8 cellular contexts compared by ENCODE assay signal in the genomic region with DNA sequence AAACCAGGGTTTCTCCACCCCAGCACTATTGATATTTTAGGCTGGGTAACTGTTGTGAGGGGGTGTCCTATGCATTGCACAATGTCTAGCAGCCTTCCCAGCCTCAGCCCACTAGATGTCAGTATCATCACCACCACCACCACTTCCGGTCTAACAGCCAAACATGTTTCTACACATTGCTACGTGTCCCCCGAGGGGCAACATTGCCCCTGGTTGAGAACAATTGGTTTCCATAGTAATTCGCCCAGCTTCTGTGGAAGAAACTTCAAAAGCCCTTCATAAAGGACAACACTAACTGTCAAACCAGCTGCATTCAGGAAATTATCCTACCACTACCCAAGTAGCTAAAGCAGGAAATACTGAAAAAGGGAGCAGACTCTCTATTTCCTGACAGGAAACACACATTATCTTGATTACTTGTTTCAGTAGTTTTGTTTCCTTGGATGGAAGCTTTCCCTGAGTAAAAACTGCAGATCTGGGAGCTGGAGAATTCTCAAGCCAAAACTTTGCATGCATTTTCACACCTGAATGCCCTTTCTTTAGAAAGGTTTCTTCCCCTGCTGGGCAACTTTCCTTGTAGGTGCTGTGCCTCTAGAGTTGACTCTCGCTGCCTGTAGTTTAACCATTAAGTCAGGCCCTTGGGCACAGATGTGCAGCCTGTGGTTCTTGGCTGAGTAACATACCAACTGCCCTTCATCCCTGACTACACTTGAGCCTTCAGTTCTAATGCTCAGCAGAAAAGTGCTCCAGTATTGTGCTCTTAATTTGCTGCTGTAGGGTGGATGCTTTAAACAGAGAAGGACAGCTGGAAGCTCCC. TPM values are rescaled to one million over a fixed set of nuclear protein-coding genes. Genes with fewer than 3 reads are reported as not detected.
DNase-seq lines count a peak whose midpoint lies in the region; ATAC-seq and TF ChIP-seq lines count a peak whose summit lies in the region.

No MANE protein-coding gene starts in this region.

- no peak overlapping the region for H2AFZ ChIP-seq in neural cell (ENCODE audit: low read depth, low read length)

- no peak overlapping the region for H3K27ac ChIP-seq in neural cell (ENCODE audit: low read length)
- H3K27ac ChIP-seq in thymus (ENCODE audit: low read depth), result no peak overlapping the region

- H3K27me3 ChIP-seq in neural cell (ENCODE audit: insufficient read depth, low read depth, low read length), result no peaks in the 10 kb centered on the region
- no peaks in the 10 kb centered on the region for H3K27me3 ChIP-seq in thymus (ENCODE audit: control insufficient read depth, insufficient read depth)

- no peaks in the 10 kb centered on the region for H4K20me1 ChIP-seq in neural cell (ENCODE audit: insufficient read depth)

- no peaks in the 10 kb centered on the region for H3K36me3 Mint-ChIP-seq in activated CD4-positive, alpha-beta T cell treated with anti-CD3 and anti-CD28 coated beads, Interleukin-2, amount 10 ng/mL, durations not matched to agents 24 days and 14 days (ENCODE audit: low read depth)
- H3K36me3 Mint-ChIP-seq in effector memory CD8-positive, alpha-beta T cell (ENCODE audit: insufficient read depth), result no peaks in the 10 kb centered on the region

- no peak for TF ChIP-seq EP300 in neural cell (conservative IDR thresholded peaks at IDR 0.05; ENCODE audit: poor library complexity, severe bottlenecking)

- no peaks in the 10 kb centered on the region for H3K79me2 ChIP-seq in neural cell (replicated peaks; ENCODE audit: insufficient read depth, low read length)

- H3K4me1 Mint-ChIP-seq in activated CD4-positive, alpha-beta T cell treated with anti-CD3 and anti-CD28 coated beads, Interleukin-2, amount 10 ng/mL, durations not matched to agents 24 days and 14 days, result peaks cover 7% of the 10 kb centered on the region
- peaks cover 4 to 5% of the 10 kb centered on the region in 2 donors for H3K4me1 Mint-ChIP-seq in effector memory CD8-positive, alpha-beta T cell (ENCODE audit: low read depth in 2 of 2)

- no peak overlapping the region for H3K4me2 ChIP-seq in neural cell (ENCODE audit: low read length)

- no peaks in the 10 kb centered on the region for H3K9me2 ChIP-seq in neural cell (ENCODE audit: insufficient read depth, low read length)

- peak; percentile 99 for ATAC-seq in HG02642 (IDR thresholded peaks at IDR 0.05; ENCODE audit: poor library complexity, unreplicated experiment)
- peak; percentile 92 for ATAC-seq in effector memory CD8-positive, alpha-beta T cell (replicated peaks)

- H3K4me3 Mint-ChIP-seq in activated CD4-positive, alpha-beta T cell treated with anti-CD3 and anti-CD28 coated beads, Interleukin-2, amount 10 ng/mL, durations not matched to agents 24 days and 14 days, result peak overlapping the region; percentile 53
- H3K4me3 Mint-ChIP-seq in effector memory CD8-positive, alpha-beta T cell, result peak overlapping the region; percentile 49 to 75

- DNase-seq in NK-92 treated with Interleukin-12 subunit alpha and Interleukin-12 subunit beta, amount 100 ng/mL, for 24 hours (lab: John Stamatoyannopoulos, UW), result peak; percentile 59
- DNase-seq in NK-92 (lab: John Stamatoyannopoulos, UW; ENCODE audit: unreplicated experiment), result no peak
- DNase-seq in NAMALWA (ENCODE audit: low spot score), result peak; percentile 88
- peak; percentile 86 for DNase-seq in activated CD4-positive, alpha-beta T cell treated with anti-CD3 and anti-CD28 coated beads, Interleukin-2, amount 10 ng/mL, durations not matched to agents 24 days and 14 days
- peak; percentile 21 to 52 (median 27) for DNase-seq in effector memory CD8-positive, alpha-beta T cell

- TF ChIP-seq CTCF in neural cell (IDR thresholded peaks at IDR 0.05; ENCODE audit: poor library complexity, severe bottlenecking), result peak; percentile 71

- H3K9me3 ChIP-seq in neural cell (ENCODE audit: low read length), result no peaks in the 10 kb centered on the region
- H3K9me3 ChIP-seq in thymus (ENCODE audit: control insufficient read depth), result no peaks in the 10 kb centered on the region

- H3K4me3 ChIP-seq in neural cell (ENCODE audit: low read length) (no peak overlapping the region), thymus (ENCODE audit: low read length) (peak overlapping the region; percentile 19)

- peaks cover 13% of the 10 kb centered on the region for H3K27me3 Mint-ChIP-seq in activated CD4-positive, alpha-beta T cell treated with anti-CD3 and anti-CD28 coated beads, Interleukin-2, amount 10 ng/mL, durations not matched to agents 24 days and 14 days
- H3K27me3 Mint-ChIP-seq in effector memory CD8-positive, alpha-beta T cell, result peaks cover 3 to 7% of the 10 kb centered on the region in 2 donors

- no peaks in the 10 kb centered on the region for H3K4me1 ChIP-seq in thymus (ENCODE audit: control insufficient read depth, insufficient read depth, low read length)

- no peak overlapping the region for H3K9ac ChIP-seq in neural cell (ENCODE audit: low read length)

- H3K36me3 ChIP-seq in neural cell (ENCODE audit: insufficient read depth, low read length) (no peaks in the 10 kb centered on the region), thymus (ENCODE audit: control insufficient read depth, insufficient read depth) (no peaks in the 10 kb centered on the region)

- no peaks in the 10 kb centered on the region for H3F3A ChIP-seq in neural cell (ENCODE audit: insufficient read depth, low read length, poor library complexity, severe bottlenecking)

- intact Hi-C loops in activated CD4-positive, alpha-beta T cell treated with anti-CD3 and anti-CD28 coated beads, Interleukin-2, amount 10 ng/mL, durations not matched to agents 24 days and 14 days (cut with micrococcal nuclease), result loop anchor here (1.0 to 10.0 kb wide), 4 partner anchors 99 to 601 kb away; no protein-coding TSS in a partner anchor

- H3K27ac Mint-ChIP-seq in activated CD4-positive, alpha-beta T cell treated with anti-CD3 and anti-CD28 coated beads, Interleukin-2, amount 10 ng/mL, durations not matched to agents 24 days and 14 days, result peak overlapping the region; percentile 72
- peak overlapping the region in 1 of 2 donors; percentile 5 for H3K27ac Mint-ChIP-seq in effector memory CD8-positive, alpha-beta T cell

- 21% methylated on average over 5 of the region's 5 CpGs for WGBS in thymus

- no peaks in the 10 kb centered on the region for H3K9me3 Mint-ChIP-seq in activated CD4-positive, alpha-beta T cell treated with anti-CD3 and anti-CD28 coated beads, Interleukin-2, amount 10 ng/mL, durations not matched to agents 24 days and 14 days
- H3K9me3 Mint-ChIP-seq in effector memory CD8-positive, alpha-beta T cell, result no peaks in the 10 kb centered on the region

- peak; percentile 63 for TF ChIP-seq RAD21 in neural cell (conservative IDR thresholded peaks at IDR 0.05)

TF ChIP-seq in neural cell, 6 proteins besides CTCF, POLR2A, EP300 and RAD21:
- no peak for TF ChIP-seq EZH2 (IDR thresholded peaks at IDR 0.05; ENCODE audit: borderline replicate concordance, insufficient read depth, low read length, poor library complexity, severe bottlenecking)
- peak; percentile 13 for TF ChIP-seq POLR2AphosphoS5 (IDR thresholded peaks at IDR 0.05)
- TF ChIP-seq TAF1 (IDR thresholded peaks at IDR 0.05; ENCODE audit: low read depth), result no peak
- TF ChIP-seq, protein P1, sequence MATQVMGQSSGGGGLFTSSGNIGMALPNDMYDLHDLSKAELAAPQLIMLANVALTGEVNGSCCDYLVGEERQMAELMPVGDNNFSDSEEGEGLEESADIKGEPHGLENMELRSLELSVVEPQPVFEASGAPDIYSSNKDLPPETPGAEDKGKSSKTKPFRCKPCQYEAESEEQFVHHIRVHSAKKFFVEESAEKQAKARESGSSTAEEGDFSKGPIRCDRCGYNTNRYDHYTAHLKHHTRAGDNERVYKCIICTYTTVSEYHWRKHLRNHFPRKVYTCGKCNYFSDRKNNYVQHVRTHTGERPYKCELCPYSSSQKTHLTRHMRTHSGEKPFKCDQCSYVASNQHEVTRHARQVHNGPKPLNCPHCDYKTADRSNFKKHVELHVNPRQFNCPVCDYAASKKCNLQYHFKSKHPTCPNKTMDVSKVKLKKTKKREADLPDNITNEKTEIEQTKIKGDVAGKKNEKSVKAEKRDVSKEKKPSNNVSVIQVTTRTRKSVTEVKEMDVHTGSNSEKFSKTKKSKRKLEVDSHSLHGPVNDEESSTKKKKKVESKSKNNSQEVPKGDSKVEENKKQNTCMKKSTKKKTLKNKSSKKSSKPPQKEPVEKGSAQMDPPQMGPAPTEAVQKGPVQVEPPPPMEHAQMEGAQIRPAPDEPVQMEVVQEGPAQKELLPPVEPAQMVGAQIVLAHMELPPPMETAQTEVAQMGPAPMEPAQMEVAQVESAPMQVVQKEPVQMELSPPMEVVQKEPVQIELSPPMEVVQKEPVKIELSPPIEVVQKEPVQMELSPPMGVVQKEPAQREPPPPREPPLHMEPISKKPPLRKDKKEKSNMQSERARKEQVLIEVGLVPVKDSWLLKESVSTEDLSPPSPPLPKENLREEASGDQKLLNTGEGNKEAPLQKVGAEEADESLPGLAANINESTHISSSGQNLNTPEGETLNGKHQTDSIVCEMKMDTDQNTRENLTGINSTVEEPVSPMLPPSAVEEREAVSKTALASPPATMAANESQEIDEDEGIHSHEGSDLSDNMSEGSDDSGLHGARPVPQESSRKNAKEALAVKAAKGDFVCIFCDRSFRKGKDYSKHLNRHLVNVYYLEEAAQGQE (IDR thresholded peaks at IDR 0.05; ENCODE audit: borderline replicate concordance), result no peak
- TF ChIP-seq MXI1 (conservative IDR thresholded peaks at IDR 0.05; ENCODE audit: poor library complexity, severe bottlenecking), result no peak
- TF ChIP-seq SMC3 (conservative IDR thresholded peaks at IDR 0.05; ENCODE audit: poor library complexity), result peak; percentile 58
TF ChIP-seq in neural cell: peak in this region for 2.

RNA-seq across cellular contexts. Expression of gene PKHD1, which starts 23.6 kb away (rescaled TPM):
- not detected in 2 replicates for total RNA-seq in activated CD4-positive, alpha-beta T cell treated with anti-CD3 and anti-CD28 coated beads, Interleukin-2, amount 10 ng/mL, durations not matched to agents 24 days and 14 days
- polyA plus RNA-seq in neural cell (not detected in 2 replicates), thymus (0.02 TPM)
- polyA minus RNA-seq in neural cell, result under 0.01 TPM in 1 of 2 replicates, not detected in the other
